In genomic region chr10:71290806-71291205, GRCh38 we compare ENCODE assay signal across 22 cellular contexts.
"Had no signal": no experiment of that assay in that cellular context is flagged by ENCODE, and none has a peak within 500 bp of the region (broad histone marks: within the 10 kb centered on the region; RNA-seq: fewer than 3 reads in every experiment).

No MANE protein-coding gene starts in this region.

- H3K4me3 Mint-ChIP-seq: activated CD4-positive, alpha-beta T cell treated with anti-CD3 and anti-CD28 coated beads, Interleukin-2, amount 10 ng/mL, durations not matched to agents 7 days and 5 days; activated CD8-positive, alpha-beta memory T cell treated with anti-CD3 and anti-CD28 coated beads, Interleukin-2, amount 10 ng/mL, durations not matched to agents 7 days and 5 days; activated CD8-positive, alpha-beta T cell treated with anti-CD3 and anti-CD28 coated beads for 36 hours; activated naive CD4-positive, alpha-beta T cell treated with anti-CD3 and anti-CD28 coated beads, Interleukin-2, amount 50 U/mL, for 24 hours; brain; immature natural killer cell; naive thymus-derived CD4-positive, alpha-beta T cell; neural crest cell; stimulated activated naive CD8-positive, alpha-beta T cell treated with anti-CD3 and anti-CD28 coated beads, Interleukin-15, Interleukin-2, amounts not matched to agents 100 ng/mL and 50 ng/mL, for 24 hours; T-helper 2 cell treated with Interferon-gamma antibody and Interleukin-4, amounts not matched to agents 5 μg/mL and 100 μg/mL, for 36 hours had no signal

- H3K4me2 ChIP-seq: hepatocyte had no signal

- ATAC-seq: activated CD8-positive, alpha-beta memory T cell treated with anti-CD3 and anti-CD28 coated beads, Interleukin-2, amount 10 ng/mL, durations not matched to agents 7 days and 5 days; activated CD8-positive, alpha-beta T cell treated with anti-CD3 and anti-CD28 coated beads for 36 hours; foreskin keratinocyte; naive thymus-derived CD4-positive, alpha-beta T cell; upper lobe of right lung had no signal

- H3K27me3 Mint-ChIP-seq: activated CD4-positive, alpha-beta T cell treated with anti-CD3 and anti-CD28 coated beads, Interleukin-2, amount 10 ng/mL, durations not matched to agents 7 days and 5 days; activated CD8-positive, alpha-beta memory T cell treated with anti-CD3 and anti-CD28 coated beads, Interleukin-2, amount 10 ng/mL, durations not matched to agents 7 days and 5 days; activated CD8-positive, alpha-beta T cell treated with anti-CD3 and anti-CD28 coated beads for 36 hours; stimulated activated naive CD8-positive, alpha-beta T cell treated with anti-CD3 and anti-CD28 coated beads, Interleukin-15, Interleukin-2, amounts not matched to agents 100 ng/mL and 50 ng/mL, for 24 hours had no signal

- DNase-seq: activated CD4-positive, alpha-beta T cell treated with anti-CD3 and anti-CD28 coated beads, Interleukin-2, amount 10 ng/mL, durations not matched to agents 7 days and 5 days; activated CD4-positive, CD25-positive, alpha-beta regulatory T cell treated with anti-CD3 and anti-CD28 coated beads, Interleukin-2, amount 50 U/mL, for 72 hours; activated CD8-positive, alpha-beta memory T cell treated with anti-CD3 and anti-CD28 coated beads, Interleukin-2, amount 10 ng/mL, durations not matched to agents 7 days and 5 days; activated CD8-positive, alpha-beta T cell treated with anti-CD3 and anti-CD28 coated beads for 36 hours; activated gamma-delta T cell treated with Interleukin-2 at 50 U/mL for 16 hours; activated T-cell treated with anti-CD3 and anti-CD28 coated beads for 4 hours; aorta; effector CD4-positive, alpha-beta T cell; erythroblast; foreskin keratinocyte; immature natural killer cell; naive thymus-derived CD4-positive, alpha-beta T cell; stimulated activated CD4-positive, alpha-beta T cell treated with anti-CD3 and anti-CD28 coated beads, Interleukin-4, amount 100 ng/mL, for 4 hours; thyroid gland; upper lobe of right lung; WERI-Rb-1 had no signal

- H3K27ac Mint-ChIP-seq: activated CD4-positive, alpha-beta T cell treated with anti-CD3 and anti-CD28 coated beads, Interleukin-2, amount 10 ng/mL, durations not matched to agents 7 days and 5 days; activated CD8-positive, alpha-beta memory T cell treated with anti-CD3 and anti-CD28 coated beads, Interleukin-2, amount 10 ng/mL, durations not matched to agents 7 days and 5 days; activated CD8-positive, alpha-beta T cell treated with anti-CD3 and anti-CD28 coated beads for 36 hours; activated naive CD4-positive, alpha-beta T cell treated with anti-CD3 and anti-CD28 coated beads, Interleukin-2, amount 50 U/mL, for 24 hours; immature natural killer cell; naive thymus-derived CD4-positive, alpha-beta T cell; stimulated activated naive CD8-positive, alpha-beta T cell treated with anti-CD3 and anti-CD28 coated beads, Interleukin-15, Interleukin-2, amounts not matched to agents 100 ng/mL and 50 ng/mL, for 24 hours; T-helper 2 cell treated with Interferon-gamma antibody and Interleukin-4, amounts not matched to agents 5 μg/mL and 100 μg/mL, for 36 hours had no signal

- H3K36me3 Mint-ChIP-seq: activated CD8-positive, alpha-beta memory T cell treated with anti-CD3 and anti-CD28 coated beads, Interleukin-2, amount 10 ng/mL, durations not matched to agents 7 days and 5 days; activated naive CD4-positive, alpha-beta T cell treated with anti-CD3 and anti-CD28 coated beads, Interleukin-2, amount 50 U/mL, for 24 hours; immature natural killer cell; naive thymus-derived CD4-positive, alpha-beta T cell had no signal

- H3K9me3 Mint-ChIP-seq: activated CD4-positive, alpha-beta T cell treated with anti-CD3 and anti-CD28 coated beads, Interleukin-2, amount 10 ng/mL, durations not matched to agents 7 days and 5 days; activated CD8-positive, alpha-beta T cell treated with anti-CD3 and anti-CD28 coated beads for 36 hours; activated naive CD4-positive, alpha-beta T cell treated with anti-CD3 and anti-CD28 coated beads, Interleukin-2, amount 50 U/mL, for 24 hours; brain; immature natural killer cell; neural crest cell; stimulated activated naive CD8-positive, alpha-beta T cell treated with anti-CD3 and anti-CD28 coated beads, Interleukin-15, Interleukin-2, amounts not matched to agents 100 ng/mL and 50 ng/mL, for 24 hours; T-helper 2 cell treated with Interferon-gamma antibody and Interleukin-4, amounts not matched to agents 5 μg/mL and 100 μg/mL, for 36 hours had no signal

- H2AFZ ChIP-seq: hepatocyte had no signal

- H3K4me1 Mint-ChIP-seq: activated CD4-positive, alpha-beta T cell treated with anti-CD3 and anti-CD28 coated beads, Interleukin-2, amount 10 ng/mL, durations not matched to agents 7 days and 5 days; activated CD8-positive, alpha-beta memory T cell treated with anti-CD3 and anti-CD28 coated beads, Interleukin-2, amount 10 ng/mL, durations not matched to agents 7 days and 5 days; activated naive CD4-positive, alpha-beta T cell treated with anti-CD3 and anti-CD28 coated beads, Interleukin-2, amount 50 U/mL, for 24 hours; brain; immature natural killer cell; naive thymus-derived CD4-positive, alpha-beta T cell; neural crest cell had no signal

- H3K4me1 ChIP-seq: foreskin keratinocyte had no signal

- H3K79me2 ChIP-seq: hepatocyte had no signal

- H3K4me3 ChIP-seq: hepatocyte, thyroid gland, upper lobe of right lung had no signal

- H3K27ac ChIP-seq: foreskin keratinocyte, hepatocyte, thyroid gland, upper lobe of right lung, WERI-Rb-1 had no signal

- H3K9me3 ChIP-seq: thyroid gland, upper lobe of right lung had no signal

- H3K36me3 ChIP-seq: thyroid gland, upper lobe of right lung had no signal

- H3K27me3 ChIP-seq: hepatocyte, thyroid gland, upper lobe of right lung had no signal
